Comparison of ENCODE assay signal across 6 cellular contexts in genomic region chr11:75651218-75651617, GRCh38. TPM values are rescaled to one million over a fixed set of nuclear protein-coding genes. Genes with fewer than 3 reads are reported as not detected.
"Had no signal": no experiment of that assay in that cellular context is flagged by ENCODE, and none has a peak within 500 bp of the region (broad histone marks: within the 10 kb centered on the region; RNA-seq: fewer than 3 reads in every experiment).

No MANE protein-coding gene starts in this region.

- H3K4me3 ChIP-seq: GM23338, K562 had no signal

- DNase-seq: H9, HCEC 1CT, IMR-90 had no signal

- H3K27ac Mint-ChIP-seq: GM23338, H9 had no signal

- H3K4me3 Mint-ChIP-seq: GM23338, H9 had no signal

- H2AFZ ChIP-seq: GM23338 had no signal

- H3K4me2 ChIP-seq: GM23338 had no signal

- H3K9me3 Mint-ChIP-seq: GM23338, H9 had no signal

- ATAC-seq: GM23338, K562 had no signal

RNA-seq across cellular contexts. Expression of gene MAP6, which starts 17.6 kb away (rescaled TPM):
- total RNA-seq: HT-29, K562 had no signal
- polyA plus RNA-seq: K562 had no signal
